In the genomic region with DNA sequence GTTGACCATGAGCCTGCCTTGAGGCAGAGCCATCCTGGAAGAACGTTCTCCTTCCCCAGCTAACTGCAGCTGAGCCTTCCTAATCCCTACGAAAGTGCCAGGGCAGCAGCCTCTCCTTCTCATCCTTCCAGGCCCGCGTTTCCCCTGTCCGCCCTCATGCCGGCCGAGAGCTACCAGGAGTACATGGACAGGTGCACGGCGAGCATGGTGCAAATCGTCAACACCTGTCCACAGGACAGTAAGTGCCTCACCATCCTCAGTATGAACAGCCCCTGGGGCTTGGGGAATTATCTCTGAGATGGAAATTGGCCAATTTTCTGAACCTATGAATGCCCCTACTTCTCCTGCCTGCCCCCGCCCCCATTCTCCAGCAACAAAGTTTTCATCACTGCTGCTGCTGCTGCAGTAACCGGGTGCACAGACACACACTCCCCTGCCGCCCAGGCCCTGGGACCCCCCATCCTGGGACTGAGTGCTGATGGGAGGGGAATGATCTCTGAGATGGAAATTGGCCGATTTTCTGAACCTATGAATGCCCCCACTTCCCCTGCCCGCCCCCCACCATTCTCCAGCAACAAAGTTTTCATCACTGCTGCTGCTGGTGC, we compare ENCODE assay signal across 1 cellular context.
TF ChIP-seq lines count a peak whose summit lies in the region.

No MANE protein-coding gene starts in this region.

TF ChIP-seq in H1, 55 proteins besides CTCF, POLR2A, EP300 and RAD21:
- no peak for TF ChIP-seq CEBPB (IDR thresholded peaks at IDR 0.05; ENCODE audit: low read depth, low read length)
- TF ChIP-seq, protein P1, sequence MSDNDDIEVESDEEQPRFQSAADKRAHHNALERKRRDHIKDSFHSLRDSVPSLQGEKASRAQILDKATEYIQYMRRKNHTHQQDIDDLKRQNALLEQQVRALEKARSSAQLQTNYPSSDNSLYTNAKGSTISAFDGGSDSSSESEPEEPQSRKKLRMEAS (IDR thresholded peaks at IDR 0.05) = no peak
- TF ChIP-seq RBBP5 (IDR thresholded peaks at IDR 0.05; ENCODE audit: borderline replicate concordance, low read depth, low read length) = no peak
- no peak for TF ChIP-seq PHF8 (conservative IDR thresholded peaks at IDR 0.05; ENCODE audit: low read depth, low read length)
- TF ChIP-seq SIN3A (conservative IDR thresholded peaks at IDR 0.05 in 1 of 2, IDR thresholded peaks at IDR 0.05 in 1 of 2; ENCODE audit: low read depth in 1 of 2, low read length in 2 of 2) = no peak
- no peak for TF ChIP-seq EGR1 (IDR thresholded peaks at IDR 0.05; ENCODE audit: borderline replicate concordance, low read depth, low read length)
- TF ChIP-seq SIRT6 (IDR thresholded peaks at IDR 0.05; ENCODE audit: low read length) = no peak
- TF ChIP-seq JUND (IDR thresholded peaks at IDR 0.05; ENCODE audit: low read length) = no peak
- TF ChIP-seq HDAC2 (IDR thresholded peaks at IDR 0.05; ENCODE audit: borderline replicate concordance in 1 of 2, low read depth in 2 of 2, low read length in 2 of 2) = no peak
- TF ChIP-seq ASH2L (IDR thresholded peaks at IDR 0.05; ENCODE audit: low read length) = no peak
- TF ChIP-seq BACH1 (IDR thresholded peaks at IDR 0.05; ENCODE audit: low read length) = no peak
- no peak for TF ChIP-seq CBX8 (IDR thresholded peaks at IDR 0.05; ENCODE audit: borderline replicate concordance, low read depth, low read length)
- TF ChIP-seq CREB1 (IDR thresholded peaks at IDR 0.05) = no peak
- TF ChIP-seq, protein P2, sequence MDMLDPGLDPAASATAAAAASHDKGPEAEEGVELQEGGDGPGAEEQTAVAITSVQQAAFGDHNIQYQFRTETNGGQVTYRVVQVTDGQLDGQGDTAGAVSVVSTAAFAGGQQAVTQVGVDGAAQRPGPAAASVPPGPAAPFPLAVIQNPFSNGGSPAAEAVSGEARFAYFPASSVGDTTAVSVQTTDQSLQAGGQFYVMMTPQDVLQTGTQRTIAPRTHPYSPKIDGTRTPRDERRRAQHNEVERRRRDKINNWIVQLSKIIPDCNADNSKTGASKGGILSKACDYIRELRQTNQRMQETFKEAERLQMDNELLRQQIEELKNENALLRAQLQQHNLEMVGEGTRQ (IDR thresholded peaks at IDR 0.05; ENCODE audit: low read length) = no peak
- no peak for TF ChIP-seq GABPA (IDR thresholded peaks at IDR 0.05; ENCODE audit: borderline replicate concordance, insufficient read depth, low read length)
- TF ChIP-seq NRF1 (IDR thresholded peaks at IDR 0.05; ENCODE audit: low read depth, low read length) = no peak
- TF ChIP-seq SUZ12 (IDR thresholded peaks at IDR 0.05; ENCODE audit: low read length) = no peak
- TF ChIP-seq RFX5 (IDR thresholded peaks at IDR 0.05; ENCODE audit: borderline replicate concordance, low read depth, low read length) = no peak
- TF ChIP-seq FOSL1 (IDR thresholded peaks at IDR 0.05; ENCODE audit: insufficient read depth, low read depth, low read length) = no peak
